ENCODE assay signal across 25 cellular contexts in genomic region chr6:10307028-10307427, GRCh38.
"Had no signal": no experiment of that assay in that cellular context is flagged by ENCODE, and none has a peak within 500 bp of the region (broad histone marks: within the 10 kb centered on the region; RNA-seq: fewer than 3 reads in every experiment).

No MANE protein-coding gene starts in this region.

- H3K79me2 ChIP-seq: hepatocyte had no signal

- H3K27ac ChIP-seq: hepatocyte, left ventricle myocardium inferior, ovary, right atrium auricular region, right lobe of liver, tibial nerve, upper lobe of left lung, vagina had no signal

- H3K4me2 ChIP-seq: hepatocyte, smooth muscle cell had no signal

- H2AFZ ChIP-seq: hepatocyte had no signal

- H3K27ac Mint-ChIP-seq: memory B cell; naive thymus-derived CD4-positive, alpha-beta T cell; natural killer cell treated with Interleukin-12 subunit alpha and Interleukin-12 subunit beta and Interleukin-15 and Interleukin-18, amount 100 ng/mL, for 72 hours; progenitor cell of endocrine pancreas; stimulated activated memory B cell treated with anti-CD40 and anti-IgM and Interleukin-4, amounts not matched to agents 10 μg/mL and 1 μg/mL and 100 μg/mL, for 72 hours; stimulated activated naive CD8-positive, alpha-beta T cell treated with anti-CD3 and anti-CD28 coated beads, Interleukin-15, amount 100 ng/mL, for 72 hours had no signal

- H3K36me3 ChIP-seq: left ventricle myocardium inferior, ovary, right atrium auricular region, right lobe of liver, tibial nerve, upper lobe of left lung, vagina had no signal

- H3K27me3 Mint-ChIP-seq: memory B cell; natural killer cell treated with Interleukin-12 subunit alpha and Interleukin-12 subunit beta and Interleukin-15 and Interleukin-18, amount 100 ng/mL, for 72 hours; progenitor cell of endocrine pancreas; stimulated activated naive CD8-positive, alpha-beta T cell treated with anti-CD3 and anti-CD28 coated beads, Interleukin-15, amount 100 ng/mL, for 72 hours had no signal

- H3K4me3 Mint-ChIP-seq: memory B cell; naive thymus-derived CD4-positive, alpha-beta T cell; natural killer cell treated with Interleukin-12 subunit alpha and Interleukin-12 subunit beta and Interleukin-15 and Interleukin-18, amount 100 ng/mL, for 72 hours; neural crest cell; stimulated activated memory B cell treated with anti-CD40 and anti-IgM and Interleukin-4, amounts not matched to agents 10 μg/mL and 1 μg/mL and 100 μg/mL, for 72 hours; stimulated activated naive CD8-positive, alpha-beta T cell treated with anti-CD3 and anti-CD28 coated beads, Interleukin-15, amount 100 ng/mL, for 72 hours had no signal

- ATAC-seq: mucosa of descending colon; naive thymus-derived CD4-positive, alpha-beta T cell; right lobe of liver; stimulated activated memory B cell treated with anti-CD40 and anti-IgM and Interleukin-4, amounts not matched to agents 10 μg/mL and 1 μg/mL and 100 μg/mL, for 72 hours; stimulated activated naive CD8-positive, alpha-beta T cell treated with anti-CD3 and anti-CD28 coated beads, Interleukin-15, amount 100 ng/mL, for 72 hours had no signal

- DNase-seq: left ventricle myocardium inferior; midbrain; mucosa of descending colon; naive thymus-derived CD4-positive, alpha-beta T cell; ovary; right lobe of liver; stimulated activated CD4-positive, alpha-beta T cell treated with anti-CD3 and anti-CD28 coated beads, Interleukin-1b, Interleukin-23, amount 100 ng/mL, for 48 hours; stimulated activated CD4-positive, alpha-beta T cell treated with anti-CD3 and anti-CD28 coated beads, Interleukin-2, amount 100 ng/mL, for 48 hours; stimulated activated CD4-positive, alpha-beta T cell treated with anti-CD3 and anti-CD28 coated beads, Interleukin-4, amount 100 ng/mL, for 4 hours; stimulated activated CD8-positive, alpha-beta memory T cell treated with anti-CD3 and anti-CD28 coated beads, Interleukin-4, amount 100 ng/mL, for 48 hours; stimulated activated naive CD4-positive, alpha-beta T cell treated with Interleukin-2 at 50 U/mL for 16 hours; stimulated activated naive CD8-positive, alpha-beta T cell treated with anti-CD3 and anti-CD28 coated beads, Interleukin-15, amount 100 ng/mL, for 72 hours; substantia nigra had no signal

- H3K4me3 ChIP-seq: hepatocyte, left ventricle myocardium inferior, lung, mucosa of descending colon, ovary, right atrium auricular region, right lobe of liver, smooth muscle cell, tibial nerve, upper lobe of left lung, vagina had no signal

- H3K9me3 Mint-ChIP-seq: memory B cell; stimulated activated memory B cell treated with anti-CD40 and anti-IgM and Interleukin-4, amounts not matched to agents 10 μg/mL and 1 μg/mL and 100 μg/mL, for 72 hours; stimulated activated naive CD8-positive, alpha-beta T cell treated with anti-CD3 and anti-CD28 coated beads, Interleukin-15, amount 100 ng/mL, for 72 hours had no signal

- H3K4me1 Mint-ChIP-seq: memory B cell; naive thymus-derived CD4-positive, alpha-beta T cell; stimulated activated memory B cell treated with anti-CD40 and anti-IgM and Interleukin-4, amounts not matched to agents 10 μg/mL and 1 μg/mL and 100 μg/mL, for 72 hours; stimulated activated naive CD8-positive, alpha-beta T cell treated with anti-CD3 and anti-CD28 coated beads, Interleukin-15, amount 100 ng/mL, for 72 hours had no signal

- H3K4me1 ChIP-seq: left ventricle myocardium inferior, right atrium auricular region, right lobe of liver, tibial nerve, upper lobe of left lung, vagina had no signal

- H3K27me3 ChIP-seq: hepatocyte, ovary, right atrium auricular region, right lobe of liver, upper lobe of left lung, vagina had no signal

- H3K36me3 Mint-ChIP-seq: memory B cell; naive thymus-derived CD4-positive, alpha-beta T cell; natural killer cell treated with Interleukin-12 subunit alpha and Interleukin-12 subunit beta and Interleukin-15 and Interleukin-18, amount 100 ng/mL, for 72 hours; stimulated activated memory B cell treated with anti-CD40 and anti-IgM and Interleukin-4, amounts not matched to agents 10 μg/mL and 1 μg/mL and 100 μg/mL, for 72 hours had no signal

- H3K9me3 ChIP-seq: left ventricle myocardium inferior, mucosa of descending colon, ovary, right atrium auricular region, right lobe of liver, tibial nerve, upper lobe of left lung, vagina had no signal
